Comparison of ENCODE assay signal across 1 cellular context in the genomic region with DNA sequence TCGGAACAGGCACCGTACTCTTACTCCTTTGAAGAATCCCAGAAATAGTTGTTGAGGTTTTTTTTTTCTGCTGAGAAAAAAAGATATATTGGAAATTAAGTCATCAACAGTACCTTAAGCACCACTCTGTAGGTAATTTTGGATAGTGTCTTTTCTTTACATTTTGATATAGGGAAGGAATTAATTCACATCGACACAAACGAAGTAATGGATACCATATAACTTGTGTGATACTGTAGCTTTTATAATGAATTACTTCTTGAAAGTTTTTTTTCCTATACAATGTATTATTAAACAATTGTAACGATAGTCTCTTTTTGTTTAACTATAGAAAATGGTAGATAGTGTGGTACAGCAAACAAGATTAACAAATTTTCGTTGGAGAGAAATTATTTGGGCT.
TF ChIP-seq lines count a peak whose summit lies in the region.

No MANE protein-coding gene starts in this region.

TF ChIP-seq in IMR-90, 13 proteins besides CTCF, POLR2A, EP300 and RAD21 (continued from another document):
- no peak for TF ChIP-seq RCOR1 (IDR thresholded peaks at IDR 0.05; ENCODE audit: insufficient replicate concordance, low read length)
